ENCODE assay signal across 11 cellular contexts in genomic region chr5:150498501-150498900, GRCh38. TPM values are rescaled to one million over a fixed set of nuclear protein-coding genes. Genes with fewer than 3 reads are reported as not detected.
DNase-seq lines count a peak whose midpoint lies in the region; ATAC-seq, FAIRE-seq and TF ChIP-seq lines count a peak whose summit lies in the region.
"Had no signal": no experiment of that assay in that cellular context is flagged by ENCODE, and none has a peak within 500 bp of the region (broad histone marks: within the 10 kb centered on the region; RNA-seq: fewer than 3 reads in every experiment).

No MANE protein-coding gene starts in this region.

- peak overlapping the region; percentile 45; the same call in 1 of the 2 replicates for H2AK5ac ChIP-seq in H1 (ENCODE audit: low read depth, low read length)

- peaks cover 3 to 14% of the 10 kb centered on the region in 2 experiments for H4K20me1 ChIP-seq in H1 (replicated peaks in 1 of 2; ENCODE audit: control insufficient read depth in 1 of 2, insufficient read depth in 2 of 2, low read length in 2 of 2)

- no peak for TF ChIP-seq CTCF in H1 (IDR thresholded peaks at IDR 0.05; ENCODE audit: control extremely low read depth in 1 of 3, insufficient read depth in 1 of 3, low read depth in 1 of 3, low read length in 3 of 3)
- TF ChIP-seq CTCF in lower lobe of right lung (IDR thresholded peaks at IDR 0.05) = no peak
- no peak for TF ChIP-seq CTCF in suprapubic skin (IDR thresholded peaks at IDR 0.05)

- peak overlapping the region in 3 of 4 experiments; percentile 8 to 37 (median 20); a peak in 1 of 7 replicates for H3K9ac ChIP-seq in H1 (replicated peaks in 1 of 4; ENCODE audit: extremely low read depth in 1 of 4, low read depth in 3 of 4, low read length in 3 of 4)

- H2BK15ac ChIP-seq in H1 (ENCODE audit: low read length) = 0 out of 2 replicates have a peak overlapping the region, but pooled peaks have one; percentile 18

- H3K23me2 ChIP-seq in H1 (ENCODE audit: low read depth, low read length) = no peaks in the 10 kb centered on the region; the same call in 1 of the 2 replicates

- H2BK20ac ChIP-seq in H1 (ENCODE audit: low read length) = peak overlapping the region; percentile 82; the same call in 1 of the 2 replicates

- H3K36me3 ChIP-seq in H1 (ENCODE audit: control insufficient read depth in 2 of 4, insufficient read depth in 4 of 4, low read length in 3 of 4) (no peaks in the 10 kb centered on the region), lower lobe of right lung (no peaks in the 10 kb centered on the region), suprapubic skin (no peaks in the 10 kb centered on the region)

- POLR2A ChIA-PET in H1 (lab: Charles Lee; ENCODE audit: partially characterized antibody) = interaction anchor here (1.0 to 9.3 kb wide), 14 partner anchors 8 to 107 kb away, joined by 3 to 122 read pairs (median 7); partner anchors contain the start of genes NDST1 and RPS14

- peak overlapping the region; percentile 51 to 65 for H3K4me2 ChIP-seq in H1 (ENCODE audit: insufficient read depth in 1 of 2, low read depth in 2 of 2, low read length in 2 of 2)

- CTCF ChIA-PET in H1 (lab: Charles Lee; ENCODE audit: partially characterized antibody) = interaction anchor here (0.8 to 32.0 kb wide), 9 partner anchors 6 to 63 kb away, joined by 3 to 571 read pairs (median 6); partner anchors contain the start of gene NDST1

- H3K27me3 ChIP-seq in H1 (replicated peaks in 1 of 4; ENCODE audit: control insufficient read depth in 3 of 4, extremely low read depth in 1 of 4, insufficient read depth in 3 of 4, low read length in 3 of 4) (no peaks in the 10 kb centered on the region), lower lobe of right lung (ENCODE audit: low read depth) (no peaks in the 10 kb centered on the region), suprapubic skin (no peaks in the 10 kb centered on the region)

- no peak for TF ChIP-seq POLR2A in H1 (IDR thresholded peaks at IDR 0.05; ENCODE audit: control extremely low read depth in 1 of 2, low read depth in 2 of 2, low read length in 2 of 2)
- no peak for TF ChIP-seq POLR2A in suprapubic skin (IDR thresholded peaks at IDR 0.05)

- H3K23ac ChIP-seq in H1 (ENCODE audit: insufficient read length) = no peak overlapping the region

- H2BK5ac ChIP-seq in H1 (ENCODE audit: low read depth, low read length) = peak overlapping the region; percentile 71

- peak overlapping the region; percentile 18 for H4K5ac ChIP-seq in H1 (ENCODE audit: insufficient read length, low read depth, low read length)

- peaks cover 13 to 85% of the 10 kb centered on the region in 2 experiments; a peak in 3 of 4 replicates for H3K79me2 ChIP-seq in H1 (ENCODE audit: control insufficient read depth in 1 of 2, insufficient read depth in 2 of 2, low read length in 2 of 2)

- WGBS in H1 (ENCODE audit: extremely low coverage in 1 of 2, insufficient coverage in 1 of 2, insufficient read length in 1 of 2, insufficient replicate concordance in 2 of 2, low coverage in 1 of 2, low lambda C conversion rate in 2 of 2, missing lambda C conversion rate in 1 of 2), 2 experiments = 30% methylated on average over 6 of the region's 6 CpGs; no CpG with 5 or more reads in 1 of the 2 experiments
- 64% methylated on average over 6 of the region's 6 CpGs for WGBS in suprapubic skin

- no peak overlapping the region for H4K8ac ChIP-seq in H1 (ENCODE audit: extremely low read depth, insufficient read depth, low read length)

- no peak overlapping the region for H3K56ac ChIP-seq in H1 (replicated peaks; ENCODE audit: insufficient read length, low read depth, low read length)

- H3K9me3 ChIP-seq in H1 (ENCODE audit: insufficient read depth in 2 of 2, low read depth in 1 of 2, low read length in 1 of 2) (no peaks in the 10 kb centered on the region), lower lobe of right lung (no peaks in the 10 kb centered on the region), suprapubic skin (no peaks in the 10 kb centered on the region)

- H3K14ac ChIP-seq in H1 (ENCODE audit: insufficient read length) = no peak overlapping the region

- H3K27ac ChIP-seq in H1 (ENCODE audit: low read depth, low read length) (peak overlapping the region; percentile 25; the same call in 1 of the 2 replicates), lower lobe of right lung (peak overlapping the region; percentile 78), suprapubic skin (peak overlapping the region; percentile 82)

- no peak for TF ChIP-seq RAD21 in H1 (IDR thresholded peaks at IDR 0.05 in 1 of 2, conservative IDR thresholded peaks at IDR 0.05 in 1 of 2; ENCODE audit: low read depth in 2 of 2, low read length in 2 of 2)

- ATAC-seq in lower lobe of right lung (peak in 1 of 2 donors; percentile 19), GM19328 (IDR thresholded peaks at IDR 0.05; ENCODE audit: unreplicated experiment) (no peak)
- ATAC-seq: natural killer cell, T-cell had no signal

- H3K4ac ChIP-seq in H1 (replicated peaks; ENCODE audit: insufficient read length, low read depth, low read length) = no peak overlapping the region

- peaks cover 21 to 28% (median 24%) of the 10 kb centered on the region in 4 experiments for H3K4me1 ChIP-seq in H1 (replicated peaks in 1 of 4; ENCODE audit: control insufficient read depth in 3 of 4, insufficient read depth in 4 of 4, low read length in 3 of 4)
- peaks cover 72% of the 10 kb centered on the region for H3K4me1 ChIP-seq in lower lobe of right lung
- H3K4me1 ChIP-seq in suprapubic skin = peaks cover 85% of the 10 kb centered on the region

- H2AFZ ChIP-seq in H1 (ENCODE audit: low read length) = no peak overlapping the region

- peak overlapping the region; percentile 93 for H3K18ac ChIP-seq in H1 (ENCODE audit: extremely low read depth, low read length)

- H4K91ac ChIP-seq in H1 (replicated peaks; ENCODE audit: insufficient read length, low read length) = no peak overlapping the region

- DNase-seq in NCI-H146 treated with DMSO at 0.1 percent for 48 hours (lab: John Stamatoyannopoulos, UW; ENCODE audit: unreplicated experiment) (peak; percentile 16), H1 (ENCODE audit: low read depth in 1 of 2, low spot score in 2 of 2) (peak; percentile 47 to 70), lower lobe of right lung (no peak), suprapubic skin (ENCODE audit: low spot score in 2 of 2) (no peak), occipital lobe (lab: John Stamatoyannopoulos, UW) (no peak), NCI-H1092 treated with DMSO at 0.1 percent for 48 hours (lab: John Stamatoyannopoulos, UW) (no peak)
- no peak for DNase-seq in activated CD8-positive, alpha-beta memory T cell treated with anti-CD3 and anti-CD28 coated beads, Interleukin-2, amount 50 U/mL, for 48 hours
- DNase-seq: natural killer cell, NCI-H1417 treated with DMSO at 0.1 percent for 48 hours, T-cell had no signal

- intact Hi-C loops in lower lobe of right lung (cut with DNase I) = no loop called here

- H2BK120ac ChIP-seq in H1 (replicated peaks; ENCODE audit: low read depth, low read length) = no peak overlapping the region

- H2BK12ac ChIP-seq in H1 (ENCODE audit: low read depth, low read length) = peak overlapping the region; percentile 95; the same call in 1 of the 2 replicates

- H3K4me3 ChIP-seq in H1 (ENCODE audit: extremely low read depth in 1 of 4, insufficient read depth in 2 of 4, low read depth in 3 of 4, low read length in 4 of 4) (peak overlapping the region in 1 of 4 experiments; percentile 24; a peak in 3 of 8 replicates), lower lobe of right lung (no peak overlapping the region), suprapubic skin (no peak overlapping the region)

- TF ChIP-seq EP300 in H1 (IDR thresholded peaks at IDR 0.05; ENCODE audit: borderline replicate concordance in 1 of 2, low read depth in 2 of 2, low read length in 2 of 2) (peak in 1 of 2 experiments; percentile 49; a peak in 1 of 3 replicates), suprapubic skin (IDR thresholded peaks at IDR 0.05) (no peak)

- peak; percentile 73 for FAIRE-seq in H1 (lab: Jason Lieb, UNC)

- H3K79me1 ChIP-seq in H1 (ENCODE audit: low read depth, low read length) = peaks cover 25% of the 10 kb centered on the region

TF ChIP-seq in H1, 55 proteins besides CTCF, POLR2A, EP300 and RAD21 (continues in another document):
- TF ChIP-seq KDM4A (IDR thresholded peaks at IDR 0.05; ENCODE audit: low read depth, low read length, severe bottlenecking) = no peak
- TF ChIP-seq HDAC6 (IDR thresholded peaks at IDR 0.05; ENCODE audit: low read depth, low read length) = no peak
- TF ChIP-seq YY1 (IDR thresholded peaks at IDR 0.05; ENCODE audit: low read depth, low read length) = 0 out of 2 replicates have a peak, but pooled peaks have one; percentile 42
- no peak for TF ChIP-seq RNF2 (IDR thresholded peaks at IDR 0.05; ENCODE audit: borderline replicate concordance, low read depth, low read length, missing control alignments, poor library complexity, severe bottlenecking)
- TF ChIP-seq BACH1 (IDR thresholded peaks at IDR 0.05; ENCODE audit: low read length) = no peak
- TF ChIP-seq CBX5 (IDR thresholded peaks at IDR 0.05; ENCODE audit: low read depth, low read length) = no peak
- no peak for TF ChIP-seq TAF7 (optimal IDR thresholded peaks at IDR 0.05; ENCODE audit: borderline replicate concordance, low read depth, low read length)

RNA-seq across cellular contexts. Expression of gene NDST1, which starts 9.4 kb away (rescaled TPM):
- 70.1 and 72.0 TPM in 2 replicates for total RNA-seq in H1 (2021; fragmentation: NEBNext Ultra II Directional; extraction: Animal tissue kit (Norgen Biotek cat#: 25700))
- 27.0 and 37.7 TPM in 2 replicates for polyA plus RNA-seq in H1 (2011; rRNA removed)
- 21.2 TPM for polyA plus RNA-seq in H1 (2011; cell fraction: cytosol; rRNA removed)
- polyA plus RNA-seq in H1 (2011; cell fraction: nucleus; rRNA removed) = 50.8 TPM
- 28.7 to 34.5 TPM (median 31.7 TPM) in 4 replicates for polyA plus RNA-seq in H1 (2012, experiment 1 of 2)
- 30.3 TPM for polyA plus RNA-seq in H1 (2012, experiment 2 of 2)
- polyA plus RNA-seq in H1 (2013, experiment 1 of 2) = 30.1 TPM
- 32.9 TPM for polyA plus RNA-seq in H1 (2013, experiment 2 of 2)
- polyA minus RNA-seq in H1 (2011; rRNA and poly(A)+ RNA removed) = 41.4 and 47.8 TPM in 2 replicates
- polyA minus RNA-seq in H1 (2011; cell fraction: cytosol; rRNA and poly(A)+ RNA removed) = 32.1 TPM
- 37.9 TPM for polyA minus RNA-seq in H1 (2011; cell fraction: nucleus; rRNA and poly(A)+ RNA removed)
- total RNA-seq in lower lobe of right lung = 117 TPM
- 100 to 1,000 TPM in 3 of 4 donors, 10 to 100 TPM in 1; 94.6 to 157 (median 134) TPM for total RNA-seq in suprapubic skin
- 23.1 TPM for total RNA-seq in occipital lobe

RNA-seq across cellular contexts. Expression of gene RPS14, which starts 49.0 kb away (rescaled TPM):
- 2,548 and 2,599 TPM in 2 replicates for total RNA-seq in H1 (2021; fragmentation: NEBNext Ultra II Directional; extraction: Animal tissue kit (Norgen Biotek cat#: 25700))
- polyA plus RNA-seq in H1 (2011; rRNA removed) = 5,579 and 6,423 TPM in 2 replicates
- polyA plus RNA-seq in H1 (2011; cell fraction: cytosol; rRNA removed) = 6,153 TPM
- 2,076 TPM for polyA plus RNA-seq in H1 (2011; cell fraction: nucleus; rRNA removed)
- 3,315 to 4,827 TPM (median 4,072 TPM) in 4 replicates for polyA plus RNA-seq in H1 (2012, experiment 1 of 2)
- polyA plus RNA-seq in H1 (2012, experiment 2 of 2) = 7,349 TPM
- polyA plus RNA-seq in H1 (2013, experiment 1 of 2) = 3,849 TPM
- 4,074 TPM for polyA plus RNA-seq in H1 (2013, experiment 2 of 2)
- 913 and 940 TPM in 2 replicates for polyA minus RNA-seq in H1 (2011; rRNA and poly(A)+ RNA removed)
- polyA minus RNA-seq in H1 (2011; cell fraction: cytosol; rRNA and poly(A)+ RNA removed) = 455 TPM
- 375 TPM for polyA minus RNA-seq in H1 (2011; cell fraction: nucleus; rRNA and poly(A)+ RNA removed)
- total RNA-seq in lower lobe of right lung (1,651 TPM), suprapubic skin (1,000 to 10,000 TPM; 1,684 to 3,537 (median 3,314) TPM), occipital lobe (2,126 TPM)

Comparison
In these comparisons a context has a peak if more than half of its experiments do, and no peak if none do; other contexts are left out.
1. DNase-seq: peak in NCI-H146 treated with DMSO at 0.1 percent for 48 hours (single experiment) and H1 (2 of 2); none in lower lobe of right lung (single experiment), suprapubic skin (0 of 2), occipital lobe (single experiment), activated CD8-positive, alpha-beta memory T cell treated with anti-CD3 and anti-CD28 coated beads, Interleukin-2, amount 50 U/mL, for 48 hours (single experiment) and NCI-H1092 treated with DMSO at 0.1 percent for 48 hours (single experiment).
2. H3K27ac ChIP-seq: peak in every context shown above with its lines; median percentile 82 in suprapubic skin; 78 in lower lobe of right lung; 25 in H1.